Comparison of ENCODE assay signal across 31 cellular contexts in the genomic region with DNA sequence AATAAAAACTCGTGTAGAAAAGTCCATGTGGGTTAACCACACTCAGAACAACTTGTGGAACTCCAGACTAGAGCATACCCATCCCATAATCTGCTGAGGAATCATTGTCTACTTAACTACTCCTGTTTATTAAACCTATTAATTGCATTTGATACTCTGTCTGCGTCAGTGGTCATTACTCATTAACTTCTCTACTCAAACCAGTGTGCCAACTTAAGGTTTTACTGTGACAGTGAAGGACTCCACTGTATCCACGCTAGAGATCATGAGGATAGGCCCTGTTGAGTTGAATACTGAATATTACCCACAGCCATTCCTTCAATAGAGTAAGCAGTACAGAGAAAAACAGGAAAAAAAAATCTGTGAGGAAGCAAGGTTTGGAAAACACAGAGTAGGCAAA. TPM values are rescaled to one million over a fixed set of nuclear protein-coding genes. Genes with fewer than 3 reads are reported as not detected.
"Had no signal": no experiment of that assay in that cellular context is flagged by ENCODE, and none has a peak within 500 bp of the region (broad histone marks: within the 10 kb centered on the region; RNA-seq: fewer than 3 reads in every experiment).

No MANE protein-coding gene starts in this region.

- DNase-seq: activated CD4-positive, alpha-beta T cell treated with anti-CD3 and anti-CD28 coated beads for 36 hours; activated CD4-positive, alpha-beta T cell treated with anti-CD3 and anti-CD28 coated beads, Interleukin-2, amount 10 ng/mL, durations not matched to agents 7 days and 5 days; activated CD4-positive, alpha-beta T cell treated with anti-CD3 and anti-CD28 coated beads, Interleukin-2, amount 50 U/mL, for 48 hours; activated CD8-positive, alpha-beta T cell treated with anti-CD3 and anti-CD28 coated beads, Interleukin-2, amount 10 ng/mL, durations not matched to agents 7 days and 5 days; activated gamma-delta T cell; activated naive CD4-positive, alpha-beta T cell treated with Interleukin-2 at 50 U/mL for 16 hours; activated naive CD8-positive, alpha-beta T cell treated with anti-CD3 and anti-CD28 coated beads, Interleukin-2, amount 10 ng/mL, durations not matched to agents 7 days and 5 days; activated T-cell treated with anti-CD3 and anti-CD28 coated beads, Interleukin-2, amount 50 U/mL, for 24 hours; amygdala; Karpas-422; MG63; NCI-H1048; NCI-H1105 treated with DMSO at 0.1 percent for 48 hours; NCI-H1436; NCI-H1694; NCI-H1930; NCI-H2081 treated with DMSO at 0.1 percent for 48 hours; NCI-H345; NCI-H524 treated with DMSO at 0.1 percent for 48 hours; SHP77; SJCRH30; T1000 had no signal

- H3K27me3 ChIP-seq: ascending aorta, cardiac muscle cell, MG63, SJCRH30 had no signal

- H3K4me1 ChIP-seq: ascending aorta, SJCRH30 had no signal

- H3K4me3 Mint-ChIP-seq: activated CD4-positive, alpha-beta T cell treated with anti-CD3 and anti-CD28 coated beads for 36 hours; activated CD4-positive, alpha-beta T cell treated with anti-CD3 and anti-CD28 coated beads, Interleukin-2, amount 10 ng/mL, durations not matched to agents 7 days and 5 days; activated CD8-positive, alpha-beta T cell treated with anti-CD3 and anti-CD28 coated beads, Interleukin-2, amount 10 ng/mL, durations not matched to agents 7 days and 5 days; activated naive CD4-positive, alpha-beta T cell treated with anti-CD3 and anti-CD28 coated beads, Interleukin-2, amount 50 U/mL, for 24 hours; activated naive CD8-positive, alpha-beta T cell treated with anti-CD3 and anti-CD28 coated beads, Interleukin-2, amount 10 ng/mL, durations not matched to agents 7 days and 5 days; activated T-cell treated with anti-CD3 and anti-CD28 coated beads, Interleukin-2, amount 50 U/mL, for 24 hours; central memory CD8-positive, alpha-beta T cell; WTC11 had no signal

- H3K27ac Mint-ChIP-seq: activated CD4-positive, alpha-beta T cell treated with anti-CD3 and anti-CD28 coated beads for 36 hours; activated CD4-positive, alpha-beta T cell treated with anti-CD3 and anti-CD28 coated beads, Interleukin-2, amount 10 ng/mL, durations not matched to agents 7 days and 5 days; activated CD8-positive, alpha-beta T cell treated with anti-CD3 and anti-CD28 coated beads, Interleukin-2, amount 10 ng/mL, durations not matched to agents 7 days and 5 days; activated naive CD4-positive, alpha-beta T cell treated with anti-CD3 and anti-CD28 coated beads, Interleukin-2, amount 50 U/mL, for 24 hours; activated naive CD8-positive, alpha-beta T cell treated with anti-CD3 and anti-CD28 coated beads, Interleukin-2, amount 10 ng/mL, durations not matched to agents 7 days and 5 days; activated T-cell treated with anti-CD3 and anti-CD28 coated beads, Interleukin-2, amount 50 U/mL, for 24 hours; activated T-helper 2 cell treated with anti-CD3 and anti-CD28 coated beads, Interferon-gamma antibody, Interleukin-2, Interleukin-4, amounts not matched to agents 10 μg/mL and 5 μg/mL and 100 μg/mL, durations not matched to agents 14 hours and 24 hours and 36 hours; WTC11 had no signal

- H3K27ac ChIP-seq: ascending aorta, cardiac muscle cell, SJCRH30, SK-N-MC had no signal

- H3K27me3 Mint-ChIP-seq: activated CD4-positive, alpha-beta T cell treated with anti-CD3 and anti-CD28 coated beads, Interleukin-2, amount 10 ng/mL, durations not matched to agents 7 days and 5 days; activated naive CD4-positive, alpha-beta T cell treated with anti-CD3 and anti-CD28 coated beads, Interleukin-2, amount 50 U/mL, for 24 hours; activated naive CD8-positive, alpha-beta T cell treated with anti-CD3 and anti-CD28 coated beads, Interleukin-2, amount 10 ng/mL, durations not matched to agents 7 days and 5 days; activated T-cell treated with anti-CD3 and anti-CD28 coated beads, Interleukin-2, amount 50 U/mL, for 24 hours; central memory CD8-positive, alpha-beta T cell had no signal

- H3K4me3 ChIP-seq: ascending aorta, cardiac muscle cell, MG63, SJCRH30, SK-N-MC had no signal

- H3K9me3 Mint-ChIP-seq: activated naive CD4-positive, alpha-beta T cell treated with anti-CD3 and anti-CD28 coated beads, Interleukin-2, amount 50 U/mL, for 24 hours; activated naive CD8-positive, alpha-beta T cell treated with anti-CD3 and anti-CD28 coated beads, Interleukin-2, amount 10 ng/mL, durations not matched to agents 7 days and 5 days; activated T-cell treated with anti-CD3 and anti-CD28 coated beads, Interleukin-2, amount 50 U/mL, for 24 hours; activated T-helper 2 cell treated with anti-CD3 and anti-CD28 coated beads, Interferon-gamma antibody, Interleukin-2, Interleukin-4, amounts not matched to agents 10 μg/mL and 5 μg/mL and 100 μg/mL, durations not matched to agents 14 hours and 24 hours and 36 hours; central memory CD8-positive, alpha-beta T cell had no signal

- H3K36me3 ChIP-seq: ascending aorta, cardiac muscle cell, MG63, SJCRH30 had no signal

- H3K36me3 Mint-ChIP-seq: activated naive CD4-positive, alpha-beta T cell treated with anti-CD3 and anti-CD28 coated beads, Interleukin-2, amount 50 U/mL, for 24 hours; WTC11 had no signal

- ATAC-seq: activated CD4-positive, alpha-beta T cell treated with anti-CD3 and anti-CD28 coated beads for 36 hours; activated CD4-positive, CD25-positive, alpha-beta regulatory T cell treated with anti-CD3 and anti-CD28 coated beads, Interleukin-2, amount 50 U/mL, for 24 hours; activated CD8-positive, alpha-beta T cell treated with anti-CD3 and anti-CD28 coated beads, Interleukin-2, amount 10 ng/mL, durations not matched to agents 7 days and 5 days; Panc1; WTC11 had no signal

- H3K9me3 ChIP-seq: ascending aorta, MG63, SJCRH30 had no signal

- H3K4me1 Mint-ChIP-seq: activated CD4-positive, alpha-beta T cell treated with anti-CD3 and anti-CD28 coated beads for 36 hours; activated CD4-positive, alpha-beta T cell treated with anti-CD3 and anti-CD28 coated beads, Interleukin-2, amount 10 ng/mL, durations not matched to agents 7 days and 5 days; activated naive CD4-positive, alpha-beta T cell treated with anti-CD3 and anti-CD28 coated beads, Interleukin-2, amount 50 U/mL, for 24 hours; activated naive CD8-positive, alpha-beta T cell treated with anti-CD3 and anti-CD28 coated beads, Interleukin-2, amount 10 ng/mL, durations not matched to agents 7 days and 5 days; central memory CD8-positive, alpha-beta T cell had no signal

RNA-seq across cellular contexts. Expression of a gene that starts 17.3 kb away (rescaled TPM):
- total RNA-seq: SJCRH30 had no signal
